ENCODE assay signal across 10 cellular contexts in the genomic region with DNA sequence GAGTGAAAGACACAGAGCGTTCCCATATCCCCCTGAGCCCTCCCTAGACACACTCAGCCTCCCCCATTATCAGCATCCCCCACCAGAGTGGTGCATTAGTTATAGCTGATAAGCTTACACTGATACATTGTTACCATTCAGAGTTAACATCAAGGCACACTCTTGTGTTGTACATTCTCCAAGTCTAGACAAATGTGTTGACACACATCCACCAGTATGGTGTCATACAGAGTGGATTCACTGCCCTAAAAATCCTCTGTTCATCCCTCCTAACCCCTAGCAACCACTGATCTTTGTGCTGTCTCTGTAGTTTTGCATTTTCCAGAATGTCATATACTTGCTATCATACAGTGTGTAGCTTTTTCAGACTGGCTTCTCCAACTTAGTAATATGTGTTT.
DNase-seq lines count a peak whose midpoint lies in the region; ATAC-seq and TF ChIP-seq lines count a peak whose summit lies in the region.
"Had no signal": no experiment of that assay in that cellular context is flagged by ENCODE, and none has a peak within 500 bp of the region (broad histone marks: within the 10 kb centered on the region; RNA-seq: fewer than 3 reads in every experiment).

No MANE protein-coding gene starts in this region.

- no peaks in the 10 kb centered on the region for H3K27me3 ChIP-seq in ACC112 (ENCODE audit: insufficient read depth, low read length)
- H3K27me3 ChIP-seq in colonic mucosa: no peaks in the 10 kb centered on the region

- DNase-seq in colonic mucosa (no peak), natural killer cell (no peak), 8988T (no peak), kidney glomerular epithelial cell (lab: John Stamatoyannopoulos, UW) (no peak)
- no peak for DNase-seq in stimulated activated CD4-positive, alpha-beta T cell treated with anti-CD3 and anti-CD28 coated beads, Interleukin-2, amount 100 ng/mL, for 48 hours
- DNase-seq: hippocampal formation, NCI-H82 had no signal

- H3K4me3 ChIP-seq in ACC112 (ENCODE audit: low read depth, low read length) (peak overlapping the region; percentile 68), colonic mucosa (peak overlapping the region; percentile 16)

- H3K27ac Mint-ChIP-seq in natural killer cell: peak overlapping the region; percentile 44 to 61

- no peak for TF ChIP-seq CTCF in colonic mucosa (IDR thresholded peaks at IDR 0.05)
- no peak for TF ChIP-seq CTCF in natural killer cell (IDR thresholded peaks at IDR 0.05)

- H3K27ac ChIP-seq in ACC112 (ENCODE audit: low read depth, low read length): peak overlapping the region; percentile 49; the same call in 1 of the 2 replicates
- peak overlapping the region; percentile 65 for H3K27ac ChIP-seq in colonic mucosa

- no peaks in the 10 kb centered on the region for H3K79me2 ChIP-seq in ACC112 (ENCODE audit: control insufficient read depth, insufficient read depth, low read length, unreplicated experiment)

- peak overlapping the region; percentile 91 for H2AFZ ChIP-seq in ACC112 (ENCODE audit: low read length, unreplicated experiment)

- H3K9ac ChIP-seq in colonic mucosa (ENCODE audit: low read depth in 2 of 2, low read length in 2 of 2): peak overlapping the region in 1 of 2 donors; percentile 60

- H3K4me1 ChIP-seq in ACC112 (ENCODE audit: control insufficient read depth, insufficient read depth, low read length, unreplicated experiment) (peaks cover 13% of the 10 kb centered on the region), colonic mucosa (no peaks in the 10 kb centered on the region)

- intact Hi-C loops in colonic mucosa (cut with DNase I): no loop called here
- intact Hi-C loops in natural killer cell (cut with micrococcal nuclease): no loop called here

- H3K27me3 Mint-ChIP-seq in natural killer cell (ENCODE audit: low read depth in 2 of 2): peaks cover 0 to 14% of the 10 kb centered on the region in 2 donors

- peaks cover 11% of the 10 kb centered on the region for H3K36me3 ChIP-seq in ACC112 (ENCODE audit: insufficient read depth, low read length)
- no peaks in the 10 kb centered on the region for H3K36me3 ChIP-seq in colonic mucosa

- no peaks in the 10 kb centered on the region for H3K9me3 Mint-ChIP-seq in natural killer cell

- H3K9me3 ChIP-seq in colonic mucosa: no peaks in the 10 kb centered on the region

- ATAC-seq in HG03095 (IDR thresholded peaks at IDR 0.05; ENCODE audit: unreplicated experiment) (peak; percentile 8), natural killer cell (peak in 1 of 3 donors; percentile 23), HG02981 (IDR thresholded peaks at IDR 0.05; ENCODE audit: unreplicated experiment) (no peak)

- no peak overlapping the region for H3K4me3 Mint-ChIP-seq in natural killer cell

- no peaks in the 10 kb centered on the region for H3K36me3 Mint-ChIP-seq in natural killer cell

- no peaks in the 10 kb centered on the region for H3K4me1 Mint-ChIP-seq in natural killer cell
